In the genomic region with DNA sequence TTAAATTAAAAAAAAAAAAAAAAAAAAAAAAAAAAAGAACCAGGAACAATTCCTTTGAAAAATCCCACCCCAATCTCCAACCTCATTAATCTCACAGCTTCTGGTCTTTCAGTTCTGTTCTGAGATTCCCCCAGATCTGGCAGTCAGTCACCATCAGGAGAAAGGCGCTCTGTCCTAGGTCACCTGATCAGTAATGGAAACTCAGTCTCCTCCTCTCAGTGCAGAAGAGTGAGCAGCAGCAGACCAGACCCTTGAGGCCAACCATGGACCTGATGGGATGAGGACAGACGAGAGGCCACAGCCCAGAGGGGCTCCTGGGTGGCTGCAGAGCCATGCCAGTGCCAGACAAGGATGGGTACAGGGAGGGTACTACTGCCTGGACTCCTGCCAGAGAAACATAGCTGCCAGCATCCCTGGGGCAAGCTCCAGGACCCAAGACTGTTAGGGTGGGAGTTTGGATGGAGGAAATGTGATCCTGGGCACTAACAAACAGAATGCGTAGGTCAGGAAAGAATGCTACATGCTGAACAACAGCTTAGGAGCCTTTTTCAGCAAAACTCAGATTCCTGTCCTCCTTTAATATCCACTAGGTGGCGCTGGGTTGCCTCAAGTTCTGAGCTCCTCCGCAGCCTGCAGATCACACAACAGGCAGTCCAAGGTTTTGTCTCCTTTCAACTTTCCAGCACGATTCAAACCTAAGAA, we compare ENCODE assay signal across 8 cellular contexts. TPM values are rescaled to one million over a fixed set of nuclear protein-coding genes. Genes with fewer than 3 reads are reported as not detected.
A peak's percentile ranks its signal among the peaks of the same experiment; 100 is the strongest.
DNase-seq lines count a peak whose midpoint lies in the region; ATAC-seq, FAIRE-seq and TF ChIP-seq lines count a peak whose summit lies in the region.

No MANE protein-coding gene starts in this region.

- no peaks in the 10 kb centered on the region for H3K9me3 Mint-ChIP-seq in CD4-positive, alpha-beta T cell
- no peaks in the 10 kb centered on the region for H3K9me3 Mint-ChIP-seq in activated CD8-positive, alpha-beta T cell treated with anti-CD3 and anti-CD28 coated beads for 36 hours

- no peaks in the 10 kb centered on the region for H3K79me1 ChIP-seq in H1 (ENCODE audit: low read depth, low read length)
- no peaks in the 10 kb centered on the region for H3K79me1 ChIP-seq in mesendoderm (ENCODE audit: low read length)

- H3K4me1 Mint-ChIP-seq in CD4-positive, alpha-beta T cell (ENCODE audit: low read depth), result peaks cover 5% of the 10 kb centered on the region
- H3K4me1 Mint-ChIP-seq in activated CD8-positive, alpha-beta T cell treated with anti-CD3 and anti-CD28 coated beads for 36 hours (ENCODE audit: low read depth), result peaks cover 3% of the 10 kb centered on the region

- H3K27me3 Mint-ChIP-seq in CD4-positive, alpha-beta T cell, result no peaks in the 10 kb centered on the region
- no peaks in the 10 kb centered on the region for H3K27me3 Mint-ChIP-seq in activated CD8-positive, alpha-beta T cell treated with anti-CD3 and anti-CD28 coated beads for 36 hours

- H3K4me1 ChIP-seq in H1 (replicated peaks in 1 of 4; ENCODE audit: control insufficient read depth in 3 of 4, insufficient read depth in 4 of 4, low read length in 3 of 4) (peaks cover 0 to 1% (median 0%) of the 10 kb centered on the region in 4 experiments; a peak in 1 of 7 replicates), mesendoderm (ENCODE audit: control insufficient read depth, low read depth, low read length) (no peaks in the 10 kb centered on the region)

- no peaks in the 10 kb centered on the region for H3K79me2 ChIP-seq in H1 (ENCODE audit: control insufficient read depth in 1 of 2, insufficient read depth in 2 of 2, low read length in 2 of 2)
- no peaks in the 10 kb centered on the region for H3K79me2 ChIP-seq in mesendoderm (ENCODE audit: control insufficient read depth, insufficient read depth, low read length)

- H3K23ac ChIP-seq in H1 (ENCODE audit: insufficient read length) (no peak overlapping the region), mesendoderm (ENCODE audit: low read length) (no peak overlapping the region)

- no peak overlapping the region for H3K27ac ChIP-seq in CD4-positive, alpha-beta T cell (ENCODE audit: low read depth, low read length)
- no peak overlapping the region for H3K27ac ChIP-seq in H1 (ENCODE audit: low read depth, low read length)
- no peak overlapping the region for H3K27ac ChIP-seq in mesendoderm (ENCODE audit: low read depth, low read length)

- peaks cover 0 to 6% (median 0%) of the 10 kb centered on the region in 4 experiments; a peak in 2 of 8 replicates for H3K36me3 ChIP-seq in H1 (ENCODE audit: control insufficient read depth in 2 of 4, insufficient read depth in 4 of 4, low read length in 3 of 4)
- H3K36me3 ChIP-seq in mesendoderm (ENCODE audit: control insufficient read depth, insufficient read depth, low read length), result peaks cover 1% of the 10 kb centered on the region

- WGBS in H1 (ENCODE audit: extremely low coverage in 1 of 2, insufficient coverage in 1 of 2, insufficient read length in 1 of 2, insufficient replicate concordance in 2 of 2, low coverage in 1 of 2, low lambda C conversion rate in 2 of 2, missing lambda C conversion rate in 1 of 2), 2 experiments, result 52% methylated on average over 6 of the region's 6 CpGs; no CpG with 5 or more reads in 1 of the 2 experiments
- no CpG with 5 or more reads among the region's 6 CpGs for WGBS in mesendoderm (ENCODE audit: extremely low coverage, insufficient coverage, low lambda C conversion rate)

- H4K8ac ChIP-seq in H1 (ENCODE audit: extremely low read depth, insufficient read depth, low read length) (no peak overlapping the region), mesendoderm (ENCODE audit: low read depth, low read length) (no peak overlapping the region)

- TF ChIP-seq RAD21 in H1 (IDR thresholded peaks at IDR 0.05 in 1 of 2, conservative IDR thresholded peaks at IDR 0.05 in 1 of 2; ENCODE audit: low read depth in 2 of 2, low read length in 2 of 2), result peak; percentile 79

- H3K36me3 Mint-ChIP-seq in CD4-positive, alpha-beta T cell (ENCODE audit: low read depth), result peaks cover 51% of the 10 kb centered on the region
- H3K36me3 Mint-ChIP-seq in activated CD8-positive, alpha-beta T cell treated with anti-CD3 and anti-CD28 coated beads for 36 hours (ENCODE audit: low read depth), result peaks cover 9% of the 10 kb centered on the region

- H4K5ac ChIP-seq in H1 (ENCODE audit: insufficient read length, low read depth, low read length) (no peak overlapping the region), mesendoderm (ENCODE audit: low read length) (no peak overlapping the region)

- peak; percentile 80 for ATAC-seq in CD4-positive, alpha-beta T cell (ENCODE audit: poor library complexity)
- ATAC-seq in HG03108 (IDR thresholded peaks at IDR 0.05; ENCODE audit: unreplicated experiment) (peak; percentile 52), HG02852 (IDR thresholded peaks at IDR 0.05; ENCODE audit: unreplicated experiment) (no peak)
- ATAC-seq in activated CD8-positive, alpha-beta T cell treated with anti-CD3 and anti-CD28 coated beads for 36 hours, result peak; percentile 90

- H3K4ac ChIP-seq in H1 (replicated peaks; ENCODE audit: insufficient read length, low read depth, low read length) (no peak overlapping the region), mesendoderm (ENCODE audit: low read depth, low read length) (no peak overlapping the region)

- no peaks in the 10 kb centered on the region for H3K9me3 ChIP-seq in CD4-positive, alpha-beta T cell (ENCODE audit: control insufficient read depth, low read length)
- H3K9me3 ChIP-seq in H1 (ENCODE audit: insufficient read depth in 2 of 2, low read depth in 1 of 2, low read length in 1 of 2), result no peaks in the 10 kb centered on the region

- CTCF ChIA-PET in CD4-positive, alpha-beta T cell (lab: Charles Lee), result interaction anchor here (0.6 to 2.8 kb wide), 15 partner anchors 8 to 256 kb away, joined by 3 to 19 read pairs (median 4); a partner anchor contains a TSS
- CTCF ChIA-PET in activated CD8-positive, alpha-beta T cell treated with anti-CD3 and anti-CD28 coated beads for 36 hours (lab: Charles Lee), result interaction anchor here (0.6 to 5.8 kb wide), 45 partner anchors 10 to 392 kb away, joined by 3 to 73 read pairs (median 4); a partner anchor contains a TSS
- CTCF ChIA-PET in H1 (lab: Charles Lee; ENCODE audit: partially characterized antibody), result interaction anchor here (0.6 to 5.8 kb wide), 36 partner anchors 11 to 381 kb away, joined by 3 to 80 read pairs (median 4); a partner anchor contains a TSS

- H3K4me2 ChIP-seq in H1 (ENCODE audit: insufficient read depth in 1 of 2, low read depth in 2 of 2, low read length in 2 of 2) (no peak overlapping the region), mesendoderm (ENCODE audit: low read length) (no peak overlapping the region)

- no peak overlapping the region for H2BK12ac ChIP-seq in H1 (ENCODE audit: low read depth, low read length)

- no peak overlapping the region; the same call in 1 of the 2 replicates for H3K18ac ChIP-seq in H1 (ENCODE audit: extremely low read depth, low read length)
- no peak overlapping the region for H3K18ac ChIP-seq in mesendoderm (ENCODE audit: low read length)

- H3K56ac ChIP-seq in H1 (replicated peaks; ENCODE audit: insufficient read length, low read depth, low read length), result no peak overlapping the region
- no peak overlapping the region for H3K56ac ChIP-seq in mesendoderm (ENCODE audit: low read length)

- peak; percentile 19 to 54 (median 41) for DNase-seq in CD4-positive, alpha-beta T cell
- DNase-seq in NCI-H774 (lab: John Stamatoyannopoulos, UW) (peak; percentile 10), H1 (ENCODE audit: low read depth in 1 of 2, low spot score in 2 of 2) (peak; percentile 41 to 70), mesendoderm (peak; percentile 86)
- DNase-seq in activated CD8-positive, alpha-beta T cell treated with anti-CD3 and anti-CD28 coated beads for 36 hours, result peak; percentile 68
- DNase-seq in stimulated activated naive CD4-positive, alpha-beta T cell treated with Interleukin-2 at 50 U/mL for 16 hours (lab: John Stamatoyannopoulos, UW), result peak; percentile 20

- H3K27me3 ChIP-seq in CD4-positive, alpha-beta T cell (ENCODE audit: control insufficient read depth, insufficient read depth, low read length), result no peaks in the 10 kb centered on the region
- H3K27me3 ChIP-seq in H1 (replicated peaks in 1 of 4; ENCODE audit: control insufficient read depth in 3 of 4, extremely low read depth in 1 of 4, insufficient read depth in 3 of 4, low read length in 3 of 4), result no peaks in the 10 kb centered on the region
- H3K27me3 ChIP-seq in mesendoderm (ENCODE audit: insufficient read depth, low read length, poor library complexity), result no peaks in the 10 kb centered on the region

- H2AK5ac ChIP-seq in H1 (ENCODE audit: low read depth, low read length), result no peak overlapping the region
- H2AK5ac ChIP-seq in mesendoderm (ENCODE audit: low read length), result no peak overlapping the region

- TF ChIP-seq EP300 in H1 (IDR thresholded peaks at IDR 0.05; ENCODE audit: borderline replicate concordance in 1 of 2, low read depth in 2 of 2, low read length in 2 of 2), result no peak

- H2BK20ac ChIP-seq in H1 (ENCODE audit: low read length), result no peak overlapping the region

- no peak overlapping the region for H4K91ac ChIP-seq in H1 (replicated peaks; ENCODE audit: insufficient read length, low read length)

- TF ChIP-seq CTCF in CD4-positive, alpha-beta T cell (IDR thresholded peaks at IDR 0.05), result peak; percentile 78
- peak; percentile 68 for TF ChIP-seq CTCF in activated CD8-positive, alpha-beta T cell treated with anti-CD3 and anti-CD28 coated beads for 36 hours (IDR thresholded peaks at IDR 0.05)
- TF ChIP-seq CTCF in H1 (IDR thresholded peaks at IDR 0.05; ENCODE audit: control extremely low read depth in 1 of 3, insufficient read depth in 1 of 3, low read depth in 1 of 3, low read length in 3 of 3), result peak; percentile 61 to 94 (median 83)

- no peak overlapping the region for H2BK5ac ChIP-seq in H1 (ENCODE audit: low read depth, low read length)
- H2BK5ac ChIP-seq in mesendoderm (ENCODE audit: low read length), result no peak overlapping the region

- H2AFZ ChIP-seq in H1 (ENCODE audit: low read length), result no peak overlapping the region

- no peak overlapping the region for H3K4me3 ChIP-seq in H1 (ENCODE audit: extremely low read depth in 1 of 4, insufficient read depth in 2 of 4, low read depth in 3 of 4, low read length in 4 of 4)
- no peak overlapping the region for H3K4me3 ChIP-seq in mesendoderm (ENCODE audit: low read length)

- H3K9ac ChIP-seq in H1 (replicated peaks in 1 of 4; ENCODE audit: extremely low read depth in 1 of 4, low read depth in 3 of 4, low read length in 3 of 4), result no peak overlapping the region
- no peak overlapping the region for H3K9ac ChIP-seq in mesendoderm (ENCODE audit: low read length)

- intact Hi-C loops in CD4-positive, alpha-beta T cell (cut with DNase I, micrococcal nuclease), result loop anchor here (1.0 kb wide), 3 partner anchors 75 to 296 kb away; no protein-coding TSS in a partner anchor
- intact Hi-C loops in activated CD8-positive, alpha-beta T cell treated with anti-CD3 and anti-CD28 coated beads for 36 hours (cut with micrococcal nuclease), result loop anchor here (5.0 kb wide), 1 partner anchor 76 kb away; a partner anchor contains a TSS

- H3K27ac Mint-ChIP-seq in CD4-positive, alpha-beta T cell, result no peak overlapping the region
- H3K27ac Mint-ChIP-seq in activated CD8-positive, alpha-beta T cell treated with anti-CD3 and anti-CD28 coated beads for 36 hours, result no peak overlapping the region

- H3K4me3 Mint-ChIP-seq in CD4-positive, alpha-beta T cell, result no peak overlapping the region
- H3K4me3 Mint-ChIP-seq in activated CD8-positive, alpha-beta T cell treated with anti-CD3 and anti-CD28 coated beads for 36 hours, result no peak overlapping the region

- no peak overlapping the region for H3K14ac ChIP-seq in H1 (ENCODE audit: insufficient read length)

- no peaks in the 10 kb centered on the region for H3K23me2 ChIP-seq in H1 (ENCODE audit: low read depth, low read length)

- H2BK15ac ChIP-seq in H1 (ENCODE audit: low read length) (no peak overlapping the region), mesendoderm (replicated peaks; ENCODE audit: low read depth) (no peak overlapping the region)

- H4K20me1 ChIP-seq in H1 (replicated peaks in 1 of 2; ENCODE audit: control insufficient read depth in 1 of 2, insufficient read depth in 2 of 2, low read length in 2 of 2), result peaks cover 0 to 4% of the 10 kb centered on the region in 2 experiments

- POLR2A ChIA-PET in CD4-positive, alpha-beta T cell (lab: Charles Lee), result interaction anchor here (0.6 to 1.1 kb wide), 8 partner anchors 12 to 276 kb away, joined by 3 to 6 read pairs (median 3); a partner anchor contains a TSS
- POLR2A ChIA-PET in activated CD8-positive, alpha-beta T cell treated with anti-CD3 and anti-CD28 coated beads for 36 hours (lab: Charles Lee), result interaction anchor here (1.1 kb wide), 1 partner anchor 75 kb away, joined by 4 read pairs; no protein-coding TSS in a partner anchor
- POLR2A ChIA-PET in H1 (lab: Charles Lee; ENCODE audit: partially characterized antibody), result interaction anchor here (1.0 kb wide), 1 partner anchor 46 kb away, joined by 3 read pairs; no protein-coding TSS in a partner anchor

- FAIRE-seq in H1 (lab: Jason Lieb, UNC), result peak; percentile 93

- no peak for TF ChIP-seq POLR2A in H1 (IDR thresholded peaks at IDR 0.05; ENCODE audit: control extremely low read depth in 1 of 2, low read depth in 2 of 2, low read length in 2 of 2)

- H2BK120ac ChIP-seq in H1 (replicated peaks; ENCODE audit: low read depth, low read length) (no peak overlapping the region), mesendoderm (ENCODE audit: low read depth, low read length) (no peak overlapping the region)

RNA-seq across cellular contexts. Expression of a gene that starts 28.7 kb away (rescaled TPM):
- 10 to 100 TPM; 14.1 to 17.1 TPM for total RNA-seq in CD4-positive, alpha-beta T cell
- total RNA-seq in activated CD8-positive, alpha-beta T cell treated with anti-CD3 and anti-CD28 coated beads for 36 hours, result 10 to 100 TPM; 51.7 to 54.2 TPM
- total RNA-seq in H1 (2021; fragmentation: NEBNext Ultra II Directional; extraction: Animal tissue kit (Norgen Biotek cat#: 25700)), result 35.8 and 37.6 TPM in 2 replicates
- 83.7 and 107 TPM in 2 replicates for polyA plus RNA-seq in H1 (2011; rRNA removed)
- 62.4 TPM for polyA plus RNA-seq in H1 (2011; cell fraction: cytosol; rRNA removed)
- polyA plus RNA-seq in H1 (2011; cell fraction: nucleus; rRNA removed), result 62.1 TPM
- 28.1 to 43.9 TPM (median 40.6 TPM) in 4 replicates for polyA plus RNA-seq in H1 (2012, experiment 1 of 2)
- 59.4 TPM for polyA plus RNA-seq in H1 (2012, experiment 2 of 2)
- 57.3 TPM for polyA plus RNA-seq in H1 (2013, experiment 1 of 2)
- 56.6 TPM for polyA plus RNA-seq in H1 (2013, experiment 2 of 2)
- polyA minus RNA-seq in H1 (2011; rRNA and poly(A)+ RNA removed), result 7.2 and 9.8 TPM in 2 replicates
- polyA minus RNA-seq in H1 (2011; cell fraction: cytosol; rRNA and poly(A)+ RNA removed), result 31.9 TPM
- polyA minus RNA-seq in H1 (2011; cell fraction: nucleus; rRNA and poly(A)+ RNA removed), result 21.6 TPM
- polyA plus RNA-seq in mesendoderm (2013, experiment 1 of 2), result 60.2 TPM
- 62.3 TPM for polyA plus RNA-seq in mesendoderm (2013, experiment 2 of 2)

RNA-seq across cellular contexts. Expression of a gene that starts 31.7 kb away (rescaled TPM):
- total RNA-seq in CD4-positive, alpha-beta T cell, result 10 to 100 TPM; 29.5 to 30.8 TPM
- total RNA-seq in activated CD8-positive, alpha-beta T cell treated with anti-CD3 and anti-CD28 coated beads for 36 hours, result 10 to 100 TPM; 40.7 to 40.9 TPM
- total RNA-seq in H1 (2021; fragmentation: NEBNext Ultra II Directional; extraction: Animal tissue kit (Norgen Biotek cat#: 25700)), result 34.2 and 37.8 TPM in 2 replicates
- 22.9 and 37.8 TPM in 2 replicates for polyA plus RNA-seq in H1 (2011; rRNA removed)
- polyA plus RNA-seq in H1 (2011; cell fraction: cytosol; rRNA removed), result 12.3 TPM
- polyA plus RNA-seq in H1 (2011; cell fraction: nucleus; rRNA removed), result 50.7 TPM
- polyA plus RNA-seq in H1 (2012, experiment 1 of 2), result 29.5 to 47.7 TPM (median 43.8 TPM) in 4 replicates
- polyA plus RNA-seq in H1 (2012, experiment 2 of 2), result 45.1 TPM
- 27.6 TPM for polyA plus RNA-seq in H1 (2013, experiment 1 of 2)
- 24.6 TPM for polyA plus RNA-seq in H1 (2013, experiment 2 of 2)
- 18.0 and 22.1 TPM in 2 replicates for polyA minus RNA-seq in H1 (2011; rRNA and poly(A)+ RNA removed)
- 22.2 TPM for polyA minus RNA-seq in H1 (2011; cell fraction: cytosol; rRNA and poly(A)+ RNA removed)
- 31.8 TPM for polyA minus RNA-seq in H1 (2011; cell fraction: nucleus; rRNA and poly(A)+ RNA removed)
- 23.1 TPM for polyA plus RNA-seq in mesendoderm (2013, experiment 1 of 2)
- 22.9 TPM for polyA plus RNA-seq in mesendoderm (2013, experiment 2 of 2)

RNA-seq across cellular contexts. Expression of a gene that starts 34.3 kb away (rescaled TPM):
- total RNA-seq in CD4-positive, alpha-beta T cell, result under 1 TPM; 0.33 to 0.34 TPM
- under 1 TPM in 1 of 2 experiments, not detected in 1; 0.61 TPM for total RNA-seq in activated CD8-positive, alpha-beta T cell treated with anti-CD3 and anti-CD28 coated beads for 36 hours
- total RNA-seq in H1 (2021; fragmentation: NEBNext Ultra II Directional; extraction: Animal tissue kit (Norgen Biotek cat#: 25700)), result 32.5 and 37.4 TPM in 2 replicates
- polyA plus RNA-seq in H1 (2011; rRNA removed), result 51.6 and 76.9 TPM in 2 replicates
- polyA plus RNA-seq in H1 (2011; cell fraction: cytosol; rRNA removed), result 45.9 TPM
- polyA plus RNA-seq in H1 (2011; cell fraction: nucleus; rRNA removed), result 462 TPM
- polyA plus RNA-seq in H1 (2012, experiment 1 of 2), result 29.1 to 43.2 TPM (median 40.3 TPM) in 4 replicates
- polyA plus RNA-seq in H1 (2012, experiment 2 of 2), result 31.7 TPM
- 41.3 TPM for polyA plus RNA-seq in H1 (2013, experiment 1 of 2)
- polyA plus RNA-seq in H1 (2013, experiment 2 of 2), result 37.4 TPM
- 21.8 and 30.8 TPM in 2 replicates for polyA minus RNA-seq in H1 (2011; rRNA and poly(A)+ RNA removed)
- polyA minus RNA-seq in H1 (2011; cell fraction: cytosol; rRNA and poly(A)+ RNA removed), result 18.2 TPM
- polyA minus RNA-seq in H1 (2011; cell fraction: nucleus; rRNA and poly(A)+ RNA removed), result 49.7 TPM
- 95.5 TPM for polyA plus RNA-seq in mesendoderm (2013, experiment 1 of 2)
- 92.6 TPM for polyA plus RNA-seq in mesendoderm (2013, experiment 2 of 2)

RNA-seq across cellular contexts. Expression of a gene that starts 45.7 kb away (rescaled TPM):
- not detected for total RNA-seq in CD4-positive, alpha-beta T cell
- total RNA-seq in activated CD8-positive, alpha-beta T cell treated with anti-CD3 and anti-CD28 coated beads for 36 hours, result not detected
- not detected in 2 replicates for total RNA-seq in H1 (2021; fragmentation: NEBNext Ultra II Directional; extraction: Animal tissue kit (Norgen Biotek cat#: 25700))
- polyA plus RNA-seq in H1 (2011; rRNA removed), result 0.12 TPM in 1 of 2 replicates, not detected in the other
- polyA plus RNA-seq in H1 (2011; cell fraction: cytosol; rRNA removed), result 0.12 TPM
- 0.20 TPM for polyA plus RNA-seq in H1 (2011; cell fraction: nucleus; rRNA removed)
- polyA plus RNA-seq in H1 (2012, experiment 1 of 2), result not detected in 4 replicates
- polyA plus RNA-seq in H1 (2012, experiment 2 of 2), result not detected
- polyA plus RNA-seq in H1 (2013, experiment 1 of 2), result 0.14 TPM
- polyA plus RNA-seq in H1 (2013, experiment 2 of 2), result 0.22 TPM
- polyA minus RNA-seq in H1 (2011; rRNA and poly(A)+ RNA removed), result not detected in 2 replicates
- polyA minus RNA-seq in H1 (2011; cell fraction: cytosol; rRNA and poly(A)+ RNA removed), result 6.6 TPM
- not detected for polyA minus RNA-seq in H1 (2011; cell fraction: nucleus; rRNA and poly(A)+ RNA removed)
- not detected for polyA plus RNA-seq in mesendoderm (2013, experiment 1 of 2)
- polyA plus RNA-seq in mesendoderm (2013, experiment 2 of 2), result not detected

RNA-seq across cellular contexts. Expression of a gene that starts 53.1 kb away (rescaled TPM):
- total RNA-seq in CD4-positive, alpha-beta T cell, result 1 to 10 TPM; 4.8 to 5.1 TPM
- 10 to 100 TPM; 39.4 to 39.7 TPM for total RNA-seq in activated CD8-positive, alpha-beta T cell treated with anti-CD3 and anti-CD28 coated beads for 36 hours
- total RNA-seq in H1 (2021; fragmentation: NEBNext Ultra II Directional; extraction: Animal tissue kit (Norgen Biotek cat#: 25700)), result 49.6 and 58.4 TPM in 2 replicates
- 45.2 and 53.0 TPM in 2 replicates for polyA plus RNA-seq in H1 (2011; rRNA removed)
- polyA plus RNA-seq in H1 (2011; cell fraction: cytosol; rRNA removed), result 75.6 TPM
- 48.5 TPM for polyA plus RNA-seq in H1 (2011; cell fraction: nucleus; rRNA removed)
- polyA plus RNA-seq in H1 (2012, experiment 1 of 2), result 62.8 to 118 TPM (median 92.7 TPM) in 4 replicates
- 122 TPM for polyA plus RNA-seq in H1 (2012, experiment 2 of 2)
- 52.3 TPM for polyA plus RNA-seq in H1 (2013, experiment 1 of 2)
- polyA plus RNA-seq in H1 (2013, experiment 2 of 2), result 51.6 TPM
- 20.7 and 26.8 TPM in 2 replicates for polyA minus RNA-seq in H1 (2011; rRNA and poly(A)+ RNA removed)
- 21.7 TPM for polyA minus RNA-seq in H1 (2011; cell fraction: cytosol; rRNA and poly(A)+ RNA removed)
- polyA minus RNA-seq in H1 (2011; cell fraction: nucleus; rRNA and poly(A)+ RNA removed), result 18.0 TPM
- polyA plus RNA-seq in mesendoderm (2013, experiment 1 of 2), result 46.6 TPM
- 45.1 TPM for polyA plus RNA-seq in mesendoderm (2013, experiment 2 of 2)

Comparison
In these comparisons a context has a peak if more than half of its experiments do, and no peak if none do; other contexts are left out.
1. DNase-seq: peak in every context shown above with its lines; median percentile 86 in mesendoderm; 68 in activated CD8-positive, alpha-beta T cell treated with anti-CD3 and anti-CD28 coated beads for 36 hours; 56 in H1; 41 in CD4-positive, alpha-beta T cell; 20 in stimulated activated naive CD4-positive, alpha-beta T cell treated with Interleukin-2 at 50 U/mL for 16 hours; 10 in NCI-H774.
2. RNA of a gene that starts 34.3 kb away (total RNA-seq): 32.5 to 37.4 TPM in H1; 0.61 TPM in activated CD8-positive, alpha-beta T cell treated with anti-CD3 and anti-CD28 coated beads for 36 hours and 0.33 to 0.34 TPM in CD4-positive, alpha-beta T cell; every median in the first group is over 10 times any median in the second.
3. Peak in every context shown above with its lines, with median percentiles within 50 percentile points of each other: CTCF ChIP-seq.